In genomic region chr17:48541036-48541573, GRCh38 we compare ENCODE assay signal across 6 cellular contexts. TPM values are rescaled to one million over a fixed set of nuclear protein-coding genes. Genes with fewer than 3 reads are reported as not detected.
DNase-seq lines count a peak whose midpoint lies in the region; ATAC-seq and TF ChIP-seq lines count a peak whose summit lies in the region.

No MANE protein-coding gene starts in this region.

- no peaks in the 10 kb centered on the region for H3K9me3 Mint-ChIP-seq in CD4-positive, alpha-beta T cell
- H3K9me3 Mint-ChIP-seq in activated naive CD4-positive, alpha-beta T cell treated with anti-CD3 and anti-CD28 coated beads, Interleukin-2, amount 10 ng/mL, durations not matched to agents 7 days and 5 days, result no peaks in the 10 kb centered on the region

- H3K4me3 Mint-ChIP-seq in CD4-positive, alpha-beta T cell, result peak overlapping the region; percentile 88
- H3K4me3 Mint-ChIP-seq in activated naive CD4-positive, alpha-beta T cell treated with anti-CD3 and anti-CD28 coated beads, Interleukin-2, amount 10 ng/mL, durations not matched to agents 7 days and 5 days, result peak overlapping the region; percentile 100

- intact Hi-C loops in CD4-positive, alpha-beta T cell (cut with DNase I, micrococcal nuclease), result loop anchor here in 1 of 2 experiments (5.0 kb wide), 1 partner anchor 49 kb away; no protein-coding TSS in a partner anchor
- intact Hi-C loops in lower lobe of right lung (cut with DNase I), result no loop called here

- no peak for ATAC-seq in CD4-positive, alpha-beta T cell (ENCODE audit: poor library complexity)
- ATAC-seq in lower lobe of right lung (no peak), HG02678 (IDR thresholded peaks at IDR 0.05; ENCODE audit: unreplicated experiment) (no peak), HG02973 (IDR thresholded peaks at IDR 0.05; ENCODE audit: unreplicated experiment) (no peak)

- TF ChIP-seq CTCF in CD4-positive, alpha-beta T cell (IDR thresholded peaks at IDR 0.05), result no peak
- TF ChIP-seq CTCF in lower lobe of right lung (IDR thresholded peaks at IDR 0.05), result no peak

- H3K27ac Mint-ChIP-seq in CD4-positive, alpha-beta T cell, result peak overlapping the region; percentile 90
- H3K27ac Mint-ChIP-seq in activated naive CD4-positive, alpha-beta T cell treated with anti-CD3 and anti-CD28 coated beads, Interleukin-2, amount 10 ng/mL, durations not matched to agents 7 days and 5 days, result peak overlapping the region; percentile 94

- H3K27me3 Mint-ChIP-seq in CD4-positive, alpha-beta T cell, result peaks cover 74% of the 10 kb centered on the region
- H3K27me3 Mint-ChIP-seq in activated naive CD4-positive, alpha-beta T cell treated with anti-CD3 and anti-CD28 coated beads, Interleukin-2, amount 10 ng/mL, durations not matched to agents 7 days and 5 days, result peaks cover 73% of the 10 kb centered on the region

- H3K36me3 ChIP-seq in lower lobe of right lung, result no peaks in the 10 kb centered on the region

- H3K27me3 ChIP-seq in CD4-positive, alpha-beta T cell (ENCODE audit: control insufficient read depth, insufficient read depth, low read length), result no peaks in the 10 kb centered on the region
- peaks cover 71% of the 10 kb centered on the region for H3K27me3 ChIP-seq in lower lobe of right lung (ENCODE audit: low read depth)

- POLR2A ChIA-PET in CD4-positive, alpha-beta T cell (lab: Charles Lee), result interaction anchor here (0.5 to 1.6 kb wide), 4 partner anchors 51 to 1121 kb away, joined by 3 to 6 read pairs (median 3); partner anchors contain the start of gene HOXB5

- H3K4me3 ChIP-seq in lower lobe of right lung, result peak overlapping the region; percentile 58

- peaks cover 44% of the 10 kb centered on the region for H3K4me1 Mint-ChIP-seq in CD4-positive, alpha-beta T cell (ENCODE audit: low read depth)
- peaks cover 44% of the 10 kb centered on the region for H3K4me1 Mint-ChIP-seq in activated naive CD4-positive, alpha-beta T cell treated with anti-CD3 and anti-CD28 coated beads, Interleukin-2, amount 10 ng/mL, durations not matched to agents 7 days and 5 days

- no peak for DNase-seq in CD4-positive, alpha-beta T cell
- no peak for DNase-seq in activated naive CD4-positive, alpha-beta T cell treated with anti-CD3 and anti-CD28 coated beads, Interleukin-2, amount 10 ng/mL, durations not matched to agents 7 days and 5 days
- no peak for DNase-seq in lower lobe of right lung
- no peak for DNase-seq in NCI-H2107 (lab: John Stamatoyannopoulos, UW)

- H3K36me3 Mint-ChIP-seq in CD4-positive, alpha-beta T cell (ENCODE audit: low read depth), result no peaks in the 10 kb centered on the region
- H3K36me3 Mint-ChIP-seq in activated naive CD4-positive, alpha-beta T cell treated with anti-CD3 and anti-CD28 coated beads, Interleukin-2, amount 10 ng/mL, durations not matched to agents 7 days and 5 days, result peaks cover 24% of the 10 kb centered on the region

- CTCF ChIA-PET in CD4-positive, alpha-beta T cell (lab: Charles Lee), result interaction anchor here (0.7 to 0.9 kb wide), 2 partner anchors 48 to 189 kb away, joined by 3 to 4 read pairs; no protein-coding TSS in a partner anchor
- CTCF ChIA-PET in activated naive CD4-positive, alpha-beta T cell treated with anti-CD3 and anti-CD28 coated beads, Interleukin-2, amount 10 ng/mL, durations not matched to agents 7 days and 5 days (lab: Charles Lee), result interaction anchor here (1.0 to 2.6 kb wide), 4 partner anchors 18 to 52 kb away, joined by 3 to 13 read pairs (median 4); partner anchors contain the start of gene HOXB5

- H3K9me3 ChIP-seq in CD4-positive, alpha-beta T cell (ENCODE audit: control insufficient read depth, low read length), result no peaks in the 10 kb centered on the region
- H3K9me3 ChIP-seq in lower lobe of right lung, result no peaks in the 10 kb centered on the region

- H3K27ac ChIP-seq in CD4-positive, alpha-beta T cell (ENCODE audit: low read depth, low read length), result peak overlapping the region; percentile 94
- H3K27ac ChIP-seq in lower lobe of right lung, result peak overlapping the region; percentile 86

- H3K4me1 ChIP-seq in lower lobe of right lung, result peaks cover 13% of the 10 kb centered on the region

RNA-seq across cellular contexts. Expression of gene HOXB2, which starts 3.8 kb away (rescaled TPM):
- total RNA-seq in CD4-positive, alpha-beta T cell, result 1 to 10 TPM; 4.8 to 4.9 TPM
- 5.6 TPM for total RNA-seq in lower lobe of right lung

RNA-seq across cellular contexts. Expression of gene HOXB1, which starts 10.3 kb away (rescaled TPM):
- not detected for total RNA-seq in CD4-positive, alpha-beta T cell
- not detected for total RNA-seq in lower lobe of right lung

RNA-seq across cellular contexts. Expression of gene HOXB4, which starts 37.0 kb away (rescaled TPM):
- total RNA-seq in CD4-positive, alpha-beta T cell, result under 1 TPM; 0.16 to 0.17 TPM
- total RNA-seq in lower lobe of right lung, result 5.8 TPM

RNA-seq across cellular contexts. Expression of gene HOXB3, which starts 48.9 kb away (rescaled TPM):
- total RNA-seq in CD4-positive, alpha-beta T cell, result under 1 TPM; 0.25 to 0.36 TPM
- total RNA-seq in lower lobe of right lung, result 11.3 TPM

RNA-seq across cellular contexts. Expression of gene HOXB5, which starts 52.5 kb away (rescaled TPM):
- total RNA-seq in CD4-positive, alpha-beta T cell, result not detected
- total RNA-seq in lower lobe of right lung, result 3.9 TPM
